ENCODE assay signal across 8 cellular contexts in the genomic region with DNA sequence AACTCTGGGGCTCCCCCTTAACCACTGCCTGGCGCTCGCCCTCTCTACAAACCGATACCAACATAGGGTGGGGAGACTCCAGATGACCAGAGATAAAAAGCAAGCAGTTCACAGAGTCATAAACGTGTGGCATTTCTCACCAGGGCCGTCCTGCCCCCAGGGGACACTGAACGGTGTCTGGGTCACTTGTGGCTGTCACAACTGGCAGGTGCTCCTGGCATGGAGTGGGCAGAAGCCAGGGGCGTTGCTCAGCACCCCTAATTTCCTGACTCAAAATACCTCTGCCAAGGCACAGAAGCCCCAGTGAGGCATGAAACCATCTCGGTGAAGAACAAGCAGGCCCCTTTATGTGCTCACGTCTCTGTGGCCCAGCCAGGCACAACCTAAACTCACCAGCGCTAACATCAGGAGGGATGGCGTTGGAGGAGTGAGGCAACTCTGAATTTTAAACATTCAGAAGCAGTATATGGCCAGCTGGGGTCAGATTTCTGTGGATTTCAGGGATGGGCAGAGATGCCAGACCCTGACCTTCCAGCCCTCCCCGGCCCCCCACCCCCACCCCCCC. TPM values are rescaled to one million over a fixed set of nuclear protein-coding genes. Genes with fewer than 3 reads are reported as not detected.
DNase-seq lines count a peak whose midpoint lies in the region; ATAC-seq and TF ChIP-seq lines count a peak whose summit lies in the region.

No MANE protein-coding gene starts in this region.

- H3K36me3 Mint-ChIP-seq in activated T-cell treated with anti-CD3 and anti-CD28 coated beads, Interleukin-2, amount 50 U/mL, for 24 hours (ENCODE audit: low read depth) = peaks cover 4% of the 10 kb centered on the region
- H3K36me3 Mint-ChIP-seq in activated B cell treated with CpG ODN at 0.5 μM for 24 hours (ENCODE audit: low read depth) = peaks cover 13% of the 10 kb centered on the region

- no peaks in the 10 kb centered on the region for H3K9me3 Mint-ChIP-seq in activated T-cell treated with anti-CD3 and anti-CD28 coated beads, Interleukin-2, amount 50 U/mL, for 24 hours
- no peaks in the 10 kb centered on the region for H3K9me3 Mint-ChIP-seq in activated B cell treated with CpG ODN at 0.5 μM for 24 hours

- H3K4me1 Mint-ChIP-seq in activated T-cell treated with anti-CD3 and anti-CD28 coated beads, Interleukin-2, amount 50 U/mL, for 24 hours (ENCODE audit: low read depth) = peaks cover 24% of the 10 kb centered on the region
- peaks cover 34% of the 10 kb centered on the region for H3K4me1 Mint-ChIP-seq in activated B cell treated with CpG ODN at 0.5 μM for 24 hours

- peaks cover 0 to 29% of the 10 kb centered on the region in 2 donors for H3K4me1 ChIP-seq in right atrium auricular region

- H3K27me3 Mint-ChIP-seq in activated T-cell treated with anti-CD3 and anti-CD28 coated beads, Interleukin-2, amount 50 U/mL, for 24 hours = no peaks in the 10 kb centered on the region
- no peaks in the 10 kb centered on the region for H3K27me3 Mint-ChIP-seq in activated B cell treated with CpG ODN at 0.5 μM for 24 hours

- no peaks in the 10 kb centered on the region for H3K9me3 ChIP-seq in right atrium auricular region

- TF ChIP-seq CTCF in activated B cell treated with CpG ODN at 0.5 μM for 24 hours (IDR thresholded peaks at IDR 0.05) = no peak
- TF ChIP-seq CTCF in right atrium auricular region (IDR thresholded peaks at IDR 0.05) = no peak

- H3K4me3 Mint-ChIP-seq in activated T-cell treated with anti-CD3 and anti-CD28 coated beads, Interleukin-2, amount 50 U/mL, for 24 hours = peak overlapping the region; percentile 58
- H3K4me3 Mint-ChIP-seq in activated B cell treated with CpG ODN at 0.5 μM for 24 hours = peak overlapping the region; percentile 66

- intact Hi-C loops in activated B cell treated with CpG ODN at 0.5 μM for 24 hours (cut with micrococcal nuclease) = no loop called here

- no peak for DNase-seq in activated T-cell treated with anti-CD3 and anti-CD28 coated beads, Interleukin-2, amount 50 U/mL, for 24 hours
- DNase-seq in activated T-cell treated with anti-CD3 and anti-CD28 coated beads, Interleukin-2, amount 50 U/mL, for 48 hours = no peak
- peak; percentile 33 for DNase-seq in activated B cell treated with CpG ODN at 0.5 μM for 24 hours
- DNase-seq in right atrium auricular region (ENCODE audit: low spot score) = no peak
- no peak for DNase-seq in substantia nigra (lab: John Stamatoyannopoulos, UW)
- no peak for DNase-seq in kidney glomerular epithelial cell (lab: John Stamatoyannopoulos, UW)
- DNase-seq in NCI-H510A treated with DMSO at 0.1 percent for 48 hours (lab: John Stamatoyannopoulos, UW) = no peak
- DNase-seq in nucleus accumbens (lab: John Stamatoyannopoulos, UW) = no peak

- POLR2A ChIA-PET in activated B cell treated with CpG ODN at 0.5 μM for 24 hours (lab: Charles Lee) = interaction anchor here (0.6 to 2.7 kb wide), 4 partner anchors 9 to 16 kb away, joined by 3 to 13 read pairs (median 6); no protein-coding TSS in a partner anchor

- ATAC-seq in activated B cell treated with CpG ODN at 0.5 μM for 24 hours (ENCODE audit: low read depth) = peak; percentile 35

- H3K27me3 ChIP-seq in right atrium auricular region = no peaks in the 10 kb centered on the region

- peak overlapping the region; percentile 87 to 96 for H3K4me3 ChIP-seq in right atrium auricular region

- H3K27ac ChIP-seq in right atrium auricular region = peak overlapping the region; percentile 84 to 90
- peak overlapping the region; percentile 38 for H3K27ac ChIP-seq in substantia nigra (ENCODE audit: low read depth, low read length, poor library complexity, severe bottlenecking)

- peaks cover 11% of the 10 kb centered on the region for H3K36me3 ChIP-seq in right atrium auricular region

- CTCF ChIA-PET in activated B cell treated with CpG ODN at 0.5 μM for 24 hours (lab: Charles Lee) = interaction anchor here (1.0 to 2.9 kb wide), 2 partner anchors 27 to 32 kb away, joined by 3 to 15 read pairs; no protein-coding TSS in a partner anchor

- no peak overlapping the region for H3K27ac Mint-ChIP-seq in activated T-cell treated with anti-CD3 and anti-CD28 coated beads, Interleukin-2, amount 50 U/mL, for 24 hours
- H3K27ac Mint-ChIP-seq in activated B cell treated with CpG ODN at 0.5 μM for 24 hours = peak overlapping the region; percentile 70

RNA-seq across cellular contexts. Expression of gene PIP5K1C, which starts 1.8 kb away (rescaled TPM):
- total RNA-seq in activated B cell treated with CpG ODN at 0.5 μM for 24 hours = 28.3 and 31.1 TPM in 2 replicates
- total RNA-seq in right atrium auricular region = 10 to 100 TPM; 31.3 to 45.8 TPM

RNA-seq across cellular contexts. Expression of gene TJP3, which starts 9.7 kb away (rescaled TPM):
- 0.86 and 1.7 TPM in 2 replicates for total RNA-seq in activated B cell treated with CpG ODN at 0.5 μM for 24 hours
- total RNA-seq in right atrium auricular region = 1 to 10 TPM in 1 of 2 donors, not detected in 1; 1.1 TPM
